ENCODE assay signal across 1 cellular context in genomic region chr18:70036771-70037452, GRCh38.
TF ChIP-seq lines count a peak whose summit lies in the region.

No MANE protein-coding gene starts in this region.

TF ChIP-seq in GM12878, 131 proteins besides CTCF, POLR2A, EP300 and RAD21 (continued from another document and continues in another):
- TF ChIP-seq, protein P1, sequence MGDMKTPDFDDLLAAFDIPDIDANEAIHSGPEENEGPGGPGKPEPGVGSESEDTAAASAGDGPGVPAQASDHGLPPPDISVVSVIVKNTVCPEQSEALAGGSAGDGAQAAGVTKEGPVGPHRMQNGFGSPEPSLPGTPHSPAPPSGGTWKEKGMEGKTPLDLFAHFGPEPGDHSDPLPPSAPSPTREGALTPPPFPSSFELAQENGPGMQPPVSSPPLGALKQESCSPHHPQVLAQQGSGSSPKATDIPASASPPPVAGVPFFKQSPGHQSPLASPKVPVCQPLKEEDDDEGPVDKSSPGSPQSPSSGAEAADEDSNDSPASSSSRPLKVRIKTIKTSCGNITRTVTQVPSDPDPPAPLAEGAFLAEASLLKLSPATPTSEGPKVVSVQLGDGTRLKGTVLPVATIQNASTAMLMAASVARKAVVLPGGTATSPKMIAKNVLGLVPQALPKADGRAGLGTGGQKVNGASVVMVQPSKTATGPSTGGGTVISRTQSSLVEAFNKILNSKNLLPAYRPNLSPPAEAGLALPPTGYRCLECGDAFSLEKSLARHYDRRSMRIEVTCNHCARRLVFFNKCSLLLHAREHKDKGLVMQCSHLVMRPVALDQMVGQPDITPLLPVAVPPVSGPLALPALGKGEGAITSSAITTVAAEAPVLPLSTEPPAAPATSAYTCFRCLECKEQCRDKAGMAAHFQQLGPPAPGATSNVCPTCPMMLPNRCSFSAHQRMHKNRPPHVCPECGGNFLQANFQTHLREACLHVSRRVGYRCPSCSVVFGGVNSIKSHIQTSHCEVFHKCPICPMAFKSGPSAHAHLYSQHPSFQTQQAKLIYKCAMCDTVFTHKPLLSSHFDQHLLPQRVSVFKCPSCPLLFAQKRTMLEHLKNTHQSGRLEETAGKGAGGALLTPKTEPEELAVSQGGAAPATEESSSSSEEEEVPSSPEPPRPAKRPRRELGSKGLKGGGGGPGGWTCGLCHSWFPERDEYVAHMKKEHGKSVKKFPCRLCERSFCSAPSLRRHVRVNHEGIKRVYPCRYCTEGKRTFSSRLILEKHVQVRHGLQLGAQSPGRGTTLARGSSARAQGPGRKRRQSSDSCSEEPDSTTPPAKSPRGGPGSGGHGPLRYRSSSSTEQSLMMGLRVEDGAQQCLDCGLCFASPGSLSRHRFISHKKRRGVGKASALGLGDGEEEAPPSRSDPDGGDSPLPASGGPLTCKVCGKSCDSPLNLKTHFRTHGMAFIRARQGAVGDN (IDR thresholded peaks at IDR 0.05), result no peak; the same call in none of the 2 replicates
- TF ChIP-seq SUPT20H (IDR thresholded peaks at IDR 0.05; ENCODE audit: borderline replicate concordance, control insufficient read depth, low read depth, low read length) (no peak), ATF3 (IDR thresholded peaks at IDR 0.05; ENCODE audit: borderline replicate concordance, extremely low read depth, low read depth, low read length) (no peak), SMAD1 (IDR thresholded peaks at IDR 0.05; ENCODE audit: low read depth, partially characterized antibody) (no peak), POU2F2 (IDR thresholded peaks at IDR 0.05; ENCODE audit: borderline replicate concordance, low read depth, low read length) (peak; percentile 15; the same call in 1 of the 3 replicates), MXI1 (IDR thresholded peaks at IDR 0.05; ENCODE audit: low read depth, low read length) (no peak), NR2C2 (IDR thresholded peaks at IDR 0.05; ENCODE audit: borderline replicate concordance, control insufficient read depth, insufficient read length, low read depth) (no peak), HDAC6 (IDR thresholded peaks at IDR 0.05; ENCODE audit: unreplicated experiment) (no peak), TAF1 (IDR thresholded peaks at IDR 0.05; ENCODE audit: borderline replicate concordance, low read depth, low read length) (no peak), FOXK2 (IDR thresholded peaks at IDR 0.05) (no peak), MAX (IDR thresholded peaks at IDR 0.05; ENCODE audit: low read depth, low read length) (no peak), SREBF1 (IDR thresholded peaks at IDR 0.05; ENCODE audit: low read length) (peak; percentile 28; the same call in 1 of the 2 replicates), GABPA (IDR thresholded peaks at IDR 0.05; ENCODE audit: low read depth) (no peak), CREB1 (IDR thresholded peaks at IDR 0.05; ENCODE audit: low read depth) (peak; percentile 58; the same call in 1 of the 2 replicates), NRF1 (conservative IDR thresholded peaks at IDR 0.05; ENCODE audit: low read depth, low read length) (no peak), BCL11A (IDR thresholded peaks at IDR 0.05; ENCODE audit: low read depth, low read length) (peak; percentile 75), HCFC1 (IDR thresholded peaks at IDR 0.05; ENCODE audit: low read length) (no peak), CBX5 (IDR thresholded peaks at IDR 0.05; ENCODE audit: low read depth) (peak; percentile 78; the same call in 1 of the 2 replicates), SUZ12 (IDR thresholded peaks at IDR 0.05; ENCODE audit: unreplicated experiment) (no peak), MEF2B (IDR thresholded peaks at IDR 0.05; ENCODE audit: partially characterized antibody, poor library complexity, severe bottlenecking) (no peak), DPF2 (IDR thresholded peaks at IDR 0.05) (peak; percentile 70; the same call in 1 of the 2 replicates), FOS (IDR thresholded peaks at IDR 0.05; ENCODE audit: borderline replicate concordance, extremely low read depth, insufficient read length) (no peak), REST (IDR thresholded peaks at IDR 0.05; ENCODE audit: low read depth, low read length) (no peak), FOXM1 (IDR thresholded peaks at IDR 0.05; ENCODE audit: low read depth, low read length) (peak; percentile 82; the same call in 1 of the 2 replicates), ZBTB11 (CRISPR knock-in tag; IDR thresholded peaks at IDR 0.05) (no peak), CUX1 (IDR thresholded peaks at IDR 0.05; ENCODE audit: insufficient replicate concordance, low read depth, low read length) (no peak), ZZZ3 (IDR thresholded peaks at IDR 0.05; ENCODE audit: control insufficient read depth, insufficient read length, low read depth) (no peak), ATF7 (IDR thresholded peaks at IDR 0.05; ENCODE audit: low read depth) (peak; percentile 56), MEF2A (IDR thresholded peaks at IDR 0.05; ENCODE audit: insufficient read depth, low read depth, low read length) (peak; percentile 62; the same call in 1 of the 2 replicates)
- TF ChIP-seq, protein P2, sequence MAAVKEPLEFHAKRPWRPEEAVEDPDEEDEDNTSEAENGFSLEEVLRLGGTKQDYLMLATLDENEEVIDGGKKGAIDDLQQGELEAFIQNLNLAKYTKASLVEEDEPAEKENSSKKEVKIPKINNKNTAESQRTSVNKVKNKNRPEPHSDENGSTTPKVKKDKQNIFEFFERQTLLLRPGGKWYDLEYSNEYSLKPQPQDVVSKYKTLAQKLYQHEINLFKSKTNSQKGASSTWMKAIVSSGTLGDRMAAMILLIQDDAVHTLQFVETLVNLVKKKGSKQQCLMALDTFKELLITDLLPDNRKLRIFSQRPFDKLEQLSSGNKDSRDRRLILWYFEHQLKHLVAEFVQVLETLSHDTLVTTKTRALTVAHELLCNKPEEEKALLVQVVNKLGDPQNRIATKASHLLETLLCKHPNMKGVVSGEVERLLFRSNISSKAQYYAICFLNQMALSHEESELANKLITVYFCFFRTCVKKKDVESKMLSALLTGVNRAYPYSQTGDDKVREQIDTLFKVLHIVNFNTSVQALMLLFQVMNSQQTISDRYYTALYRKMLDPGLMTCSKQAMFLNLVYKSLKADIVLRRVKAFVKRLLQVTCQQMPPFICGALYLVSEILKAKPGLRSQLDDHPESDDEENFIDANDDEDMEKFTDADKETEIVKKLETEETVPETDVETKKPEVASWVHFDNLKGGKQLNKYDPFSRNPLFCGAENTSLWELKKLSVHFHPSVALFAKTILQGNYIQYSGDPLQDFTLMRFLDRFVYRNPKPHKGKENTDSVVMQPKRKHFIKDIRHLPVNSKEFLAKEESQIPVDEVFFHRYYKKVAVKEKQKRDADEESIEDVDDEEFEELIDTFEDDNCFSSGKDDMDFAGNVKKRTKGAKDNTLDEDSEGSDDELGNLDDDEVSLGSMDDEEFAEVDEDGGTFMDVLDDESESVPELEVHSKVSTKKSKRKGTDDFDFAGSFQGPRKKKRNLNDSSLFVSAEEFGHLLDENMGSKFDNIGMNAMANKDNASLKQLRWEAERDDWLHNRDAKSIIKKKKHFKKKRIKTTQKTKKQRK (IDR thresholded peaks at IDR 0.05; ENCODE audit: low read depth, low read length), result no peak
- TF ChIP-seq, protein P3, sequence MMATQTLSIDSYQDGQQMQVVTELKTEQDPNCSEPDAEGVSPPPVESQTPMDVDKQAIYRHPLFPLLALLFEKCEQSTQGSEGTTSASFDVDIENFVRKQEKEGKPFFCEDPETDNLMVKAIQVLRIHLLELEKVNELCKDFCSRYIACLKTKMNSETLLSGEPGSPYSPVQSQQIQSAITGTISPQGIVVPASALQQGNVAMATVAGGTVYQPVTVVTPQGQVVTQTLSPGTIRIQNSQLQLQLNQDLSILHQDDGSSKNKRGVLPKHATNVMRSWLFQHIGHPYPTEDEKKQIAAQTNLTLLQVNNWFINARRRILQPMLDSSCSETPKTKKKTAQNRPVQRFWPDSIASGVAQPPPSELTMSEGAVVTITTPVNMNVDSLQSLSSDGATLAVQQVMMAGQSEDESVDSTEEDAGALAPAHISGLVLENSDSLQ (IDR thresholded peaks at IDR 0.05), result no peak
- TF ChIP-seq, protein P4, sequence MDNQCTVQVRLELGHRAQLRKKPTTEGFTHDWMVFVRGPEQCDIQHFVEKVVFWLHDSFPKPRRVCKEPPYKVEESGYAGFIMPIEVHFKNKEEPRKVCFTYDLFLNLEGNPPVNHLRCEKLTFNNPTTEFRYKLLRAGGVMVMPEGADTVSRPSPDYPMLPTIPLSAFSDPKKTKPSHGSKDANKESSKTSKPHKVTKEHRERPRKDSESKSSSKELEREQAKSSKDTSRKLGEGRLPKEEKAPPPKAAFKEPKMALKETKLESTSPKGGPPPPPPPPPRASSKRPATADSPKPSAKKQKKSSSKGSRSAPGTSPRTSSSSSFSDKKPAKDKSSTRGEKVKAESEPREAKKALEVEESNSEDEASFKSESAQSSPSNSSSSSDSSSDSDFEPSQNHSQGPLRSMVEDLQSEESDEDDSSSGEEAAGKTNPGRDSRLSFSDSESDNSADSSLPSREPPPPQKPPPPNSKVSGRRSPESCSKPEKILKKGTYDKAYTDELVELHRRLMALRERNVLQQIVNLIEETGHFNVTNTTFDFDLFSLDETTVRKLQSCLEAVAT (IDR thresholded peaks at IDR 0.05), result no peak
